ENCODE assay signal across 10 cellular contexts in the genomic region with DNA sequence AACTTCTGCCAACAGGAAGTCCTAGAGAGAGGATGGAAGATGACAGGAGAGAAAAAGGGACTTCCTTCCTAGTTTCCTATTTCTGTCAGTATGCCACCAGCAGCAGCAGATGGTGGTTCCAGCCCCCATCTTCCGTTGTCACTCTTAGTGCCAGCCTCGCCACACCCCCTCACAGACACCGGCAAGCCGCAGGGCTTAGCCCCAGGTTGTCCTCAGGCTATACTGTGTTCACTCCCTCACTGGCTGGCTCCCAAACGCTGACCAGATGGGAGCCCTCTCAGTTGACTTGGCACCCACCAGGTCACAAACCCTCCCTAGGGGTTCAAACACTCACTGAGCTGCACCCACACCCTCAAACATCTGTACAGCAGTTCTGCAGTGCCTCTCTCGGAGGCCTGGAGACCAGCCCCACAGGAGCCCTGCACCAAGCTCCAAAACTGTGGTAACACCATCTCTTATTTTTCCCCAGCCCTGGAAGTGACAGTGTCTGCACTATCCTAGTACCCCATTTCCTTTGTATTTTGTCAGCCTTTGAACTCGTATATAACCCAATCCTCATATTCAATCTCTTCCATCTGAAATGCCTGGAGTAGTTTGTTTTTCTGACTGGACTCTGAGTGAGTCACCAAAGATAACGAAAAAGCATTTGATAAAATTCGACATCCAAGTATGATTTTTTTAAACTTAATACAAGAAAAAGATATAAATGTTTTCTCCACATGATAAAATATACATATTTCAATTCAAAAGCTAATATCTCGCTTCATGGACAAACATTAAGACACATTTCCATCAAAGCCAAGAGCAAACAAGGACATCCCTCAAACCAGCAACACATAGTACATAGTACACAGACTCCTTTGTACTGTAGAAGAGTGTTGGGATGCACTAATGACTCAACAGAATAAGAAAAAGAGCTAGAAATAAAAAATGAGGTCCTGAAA. TPM values are rescaled to one million over a fixed set of nuclear protein-coding genes. Genes with fewer than 3 reads are reported as not detected.
DNase-seq lines count a peak whose midpoint lies in the region; ATAC-seq, FAIRE-seq and TF ChIP-seq lines count a peak whose summit lies in the region.
"Had no signal": no experiment of that assay in that cellular context is flagged by ENCODE, and none has a peak within 500 bp of the region (broad histone marks: within the 10 kb centered on the region; RNA-seq: fewer than 3 reads in every experiment).

No MANE protein-coding gene starts in this region.

- peak overlapping the region; percentile 20 for H3K4me3 Mint-ChIP-seq in activated T-cell treated with anti-CD3 and anti-CD28 coated beads, Interleukin-2, amount 50 U/mL, for 4 hours

- H3K27me3 ChIP-seq in heart left ventricle, result no peaks in the 10 kb centered on the region
- H3K27me3 ChIP-seq in small intestine (ENCODE audit: control insufficient read depth in 2 of 2, insufficient read depth in 2 of 2, low read length in 2 of 2), result no peaks in the 10 kb centered on the region

- peaks cover 14% of the 10 kb centered on the region for H3K36me3 Mint-ChIP-seq in activated T-cell treated with anti-CD3 and anti-CD28 coated beads, Interleukin-2, amount 50 U/mL, for 4 hours (ENCODE audit: insufficient read depth)

- no peak for TF ChIP-seq CTCF in heart left ventricle (IDR thresholded peaks at IDR 0.05)

- H3K27me3 Mint-ChIP-seq in activated T-cell treated with anti-CD3 and anti-CD28 coated beads, Interleukin-2, amount 50 U/mL, for 4 hours (ENCODE audit: low read depth), result no peaks in the 10 kb centered on the region

- H3K4me3 ChIP-seq in heart left ventricle, result no peak overlapping the region
- H3K4me3 ChIP-seq in small intestine (ENCODE audit: low read depth in 1 of 2, low read length in 2 of 2), result no peak overlapping the region

- no peak for TF ChIP-seq POLR2A in heart left ventricle (IDR thresholded peaks at IDR 0.05)

- intact Hi-C loops in heart left ventricle (cut with DNase I), result no loop called here

- peaks cover 65% of the 10 kb centered on the region for H3K4me1 Mint-ChIP-seq in activated T-cell treated with anti-CD3 and anti-CD28 coated beads, Interleukin-2, amount 50 U/mL, for 4 hours (ENCODE audit: low read depth)

- DNase-seq in NCI-H82 (lab: John Stamatoyannopoulos, UW) (peak; percentile 18), NCI-H82 treated with DMSO at 0.1 percent for 48 hours (lab: John Stamatoyannopoulos, UW; ENCODE audit: unreplicated experiment) (no peak), heart left ventricle (peak in 3 of 5 donors; percentile 27 to 72 (median 53)), substantia nigra (lab: John Stamatoyannopoulos, UW) (peak in 3 of 49 donors; percentile 13 to 50 (median 25)), small intestine (no peak), kidney tubule cell (ENCODE audit: low spot score) (no peak)
- no peak for DNase-seq in activated T-cell treated with anti-CD3 and anti-CD28 coated beads, Interleukin-2, amount 50 U/mL, for 4 hours
- DNase-seq: kidney, NCI-H1092 treated with DMSO at 0.1 percent for 48 hours had no signal

- H3K36me3 ChIP-seq in heart left ventricle, result peaks cover 0 to 7% (median 0%) of the 10 kb centered on the region in 9 donors
- H3K36me3 ChIP-seq in small intestine (ENCODE audit: control insufficient read depth in 2 of 2, insufficient read depth in 2 of 2, low read length in 2 of 2), result peaks cover 0 to 2% of the 10 kb centered on the region in 2 donors

- no peaks in the 10 kb centered on the region for H3K9me3 Mint-ChIP-seq in activated T-cell treated with anti-CD3 and anti-CD28 coated beads, Interleukin-2, amount 50 U/mL, for 4 hours

- no peak for FAIRE-seq in small intestine (lab: Jason Lieb, UNC)
- FAIRE-seq: kidney had no signal

- H3K27ac ChIP-seq in heart left ventricle (peak overlapping the region in 11 of 12 donors; percentile 1 to 49 (median 31)), substantia nigra (ENCODE audit: low read depth, low read length, poor library complexity, severe bottlenecking) (peak overlapping the region; percentile 98), small intestine (ENCODE audit: low read depth in 1 of 2, low read length in 1 of 2) (peak overlapping the region in 1 of 2 donors; percentile 43)

- H3K9me3 ChIP-seq in heart left ventricle (peaks cover 0 to 14% (median 0%) of the 10 kb centered on the region in 12 donors), small intestine (ENCODE audit: control insufficient read depth, low read depth) (no peaks in the 10 kb centered on the region)

- peak; percentile 49 to 60 for ATAC-seq in activated T-cell treated with anti-CD3 and anti-CD28 coated beads, Interleukin-2, amount 50 U/mL, for 4 hours
- peak; percentile 53 to 76 (median 69) for ATAC-seq in heart left ventricle
- no peak for ATAC-seq in GM21717 (IDR thresholded peaks at IDR 0.05; ENCODE audit: unreplicated experiment)

- H3K4me1 ChIP-seq in heart left ventricle (peaks cover 3 to 61% (median 26%) of the 10 kb centered on the region in 12 donors), small intestine (ENCODE audit: control insufficient read depth in 2 of 2, insufficient read depth in 1 of 2, low read depth in 1 of 2, low read length in 1 of 2) (peaks cover 5 to 19% of the 10 kb centered on the region in 2 donors)

- 48 to 56% (median 51%) methylated on average over 10 of the region's 10 CpGs for WGBS in heart left ventricle, 4 donors
- WGBS in small intestine, 3 donors, result 64 to 80% (median 71%) methylated on average over 10 of the region's 10 CpGs

RNA-seq across cellular contexts. Expression of a gene that starts 34.5 kb away (rescaled TPM):
- 10 to 100 TPM; 15.1 to 18.1 (median 17.1) TPM for total RNA-seq in activated T-cell treated with anti-CD3 and anti-CD28 coated beads, Interleukin-2, amount 50 U/mL, for 4 hours
- 10 to 100 TPM in 7 of 9 donors, 1 to 10 TPM in 2; 8.0 to 15.4 (median 13.2) TPM for total RNA-seq in heart left ventricle
- polyA plus RNA-seq in heart left ventricle (1 to 10 TPM; 3.5 to 9.5 TPM), small intestine (1 to 10 TPM; 6.3 to 8.9 (median 8.2) TPM)

Comparison
In these comparisons a context has a peak if more than half of its experiments do, and no peak if none do; other contexts are left out.
1. DNase-seq: peak in NCI-H82 (single experiment) and heart left ventricle (3 of 5); none in NCI-H82 treated with DMSO at 0.1 percent for 48 hours (single experiment), activated T-cell treated with anti-CD3 and anti-CD28 coated beads, Interleukin-2, amount 50 U/mL, for 4 hours (single experiment), small intestine (single experiment) and kidney tubule cell (single experiment).